11 cellular contexts compared by ENCODE assay signal in genomic region chr20:59010321-59010994, GRCh38. TPM values are rescaled to one million over a fixed set of nuclear protein-coding genes. Genes with fewer than 3 reads are reported as not detected.
DNase-seq lines count a peak whose midpoint lies in the region; ATAC-seq, FAIRE-seq and TF ChIP-seq lines count a peak whose summit lies in the region.
"Had no signal": no experiment of that assay in that cellular context is flagged by ENCODE, and none has a peak within 500 bp of the region (broad histone marks: within the 10 kb centered on the region; RNA-seq: fewer than 3 reads in every experiment).

No MANE protein-coding gene starts in this region.

- no peak overlapping the region for H2BK12ac ChIP-seq in neuronal stem cell (ENCODE audit: low read length)

- dilution Hi-C loops in endothelial cell of umbilical vein (cut with MboI; ENCODE audit: extremely low pct_ligation_motif_present, low sequenced_read_pairs), result no loop called here

- H3K9me1 ChIP-seq in endothelial cell of umbilical vein (replicated peaks; ENCODE audit: control insufficient read depth, extremely low read depth, insufficient read depth, low read length), result no peaks in the 10 kb centered on the region

- no peaks in the 10 kb centered on the region for H3K9me3 Mint-ChIP-seq in progenitor cell of endocrine pancreas (ENCODE audit: low read depth)
- H3K9me3 Mint-ChIP-seq: CD8-positive, alpha-beta T cell; naive B cell had no signal

- no peak overlapping the region for H2BK120ac ChIP-seq in neuronal stem cell (ENCODE audit: low read depth, low read length)

- H2AK5ac ChIP-seq in neuronal stem cell (ENCODE audit: low read depth, low read length), result no peak overlapping the region

- no peak overlapping the region for H3K4me3 Mint-ChIP-seq in progenitor cell of endocrine pancreas (ENCODE audit: low read depth)
- H3K4me3 Mint-ChIP-seq: CD8-positive, alpha-beta T cell had no signal

- peak; percentile 4 for FAIRE-seq in endothelial cell of umbilical vein (lab: Jason Lieb, UNC)

- H4K8ac ChIP-seq in neuronal stem cell (ENCODE audit: low read depth, low read length), result no peak overlapping the region

- H3K4me1 Mint-ChIP-seq in progenitor cell of endocrine pancreas (ENCODE audit: low read depth), result peaks cover 2% of the 10 kb centered on the region

- POLR2A ChIA-PET in endothelial cell of umbilical vein (lab: Charles Lee), result interaction anchor here (0.7 to 1.8 kb wide), 2 partner anchors 22 to 828 kb away, joined by 5 to 13 read pairs; partner anchors contain the start of gene ATP5F1E

- H3K36me3 Mint-ChIP-seq in progenitor cell of endocrine pancreas (ENCODE audit: insufficient read depth), result no peaks in the 10 kb centered on the region
- H3K36me3 Mint-ChIP-seq: CD8-positive, alpha-beta T cell had no signal

- no peak for ATAC-seq in GM18502 (IDR thresholded peaks at IDR 0.05; ENCODE audit: poor library complexity, unreplicated experiment)
- ATAC-seq: CD8-positive, alpha-beta T cell had no signal

- peaks cover 14% of the 10 kb centered on the region for H3K79me2 ChIP-seq in endothelial cell of umbilical vein (ENCODE audit: control insufficient read depth, insufficient read depth, low read length)

- peak overlapping the region; percentile 95 for H3K27ac ChIP-seq in endothelial cell of umbilical vein (ENCODE audit: insufficient read depth, low read depth, low read length)
- no peak overlapping the region for H3K27ac ChIP-seq in neuronal stem cell (replicated peaks; ENCODE audit: low read length)
- H3K27ac ChIP-seq: uterus had no signal

- H3K4ac ChIP-seq in neuronal stem cell (ENCODE audit: low read length), result no peak overlapping the region

- H3K23ac ChIP-seq in neuronal stem cell (ENCODE audit: low read depth, low read length, poor library complexity), result no peak overlapping the region

- WGBS in neuronal stem cell (ENCODE audit: extremely low coverage in 2 of 2, insufficient read length in 2 of 2, insufficient replicate concordance in 1 of 2), 2 donors, result no CpG with 5 or more reads among the region's 8 CpGs

- BruUV-seq in endothelial cell of umbilical vein (replicated peaks; lab: Mats Ljungman, UMichigan), result TSS peak; percentile 12

- H3K4me2 ChIP-seq in endothelial cell of umbilical vein (ENCODE audit: insufficient read depth, low read length), result peak overlapping the region; percentile 32
- no peak overlapping the region for H3K4me2 ChIP-seq in neuronal stem cell (ENCODE audit: insufficient read depth, low read length, poor library complexity, severe bottlenecking)

- no peak for TF ChIP-seq POLR2A in endothelial cell of umbilical vein (IDR thresholded peaks at IDR 0.05; ENCODE audit: low read depth, low read length)

- H2BK15ac ChIP-seq in neuronal stem cell (ENCODE audit: low read length), result no peak overlapping the region

- H3K36me3 ChIP-seq in endothelial cell of umbilical vein (ENCODE audit: control insufficient read depth in 2 of 2, extremely low read depth in 1 of 2, insufficient read depth in 2 of 2, low read length in 2 of 2) (no peaks in the 10 kb centered on the region), neuronal stem cell (replicated peaks in 1 of 2; ENCODE audit: control insufficient read depth in 2 of 2, insufficient read depth in 2 of 2, low read length in 2 of 2) (no peaks in the 10 kb centered on the region)
- H3K36me3 ChIP-seq: uterus had no signal

- H3K9ac ChIP-seq in endothelial cell of umbilical vein (replicated peaks; ENCODE audit: extremely low read depth, insufficient read depth, low read length) (peak overlapping the region; percentile 71), neuronal stem cell (ENCODE audit: low read depth, low read length, poor library complexity) (no peak overlapping the region)

- peak overlapping the region; percentile 55 for H2AFZ ChIP-seq in endothelial cell of umbilical vein (ENCODE audit: low read depth, low read length)
- H2AFZ ChIP-seq in neuronal stem cell (ENCODE audit: low read length), result peak overlapping the region; percentile 82

- H3K4me1 ChIP-seq in endothelial cell of umbilical vein (ENCODE audit: control insufficient read depth, extremely low read depth, insufficient read depth, low read length), result peaks cover 31% of the 10 kb centered on the region
- peaks cover 12% of the 10 kb centered on the region in 2 donors for H3K4me1 ChIP-seq in neuronal stem cell (ENCODE audit: control insufficient read depth in 2 of 2, insufficient read depth in 1 of 2, low read depth in 1 of 2, low read length in 2 of 2)

- H3K27me3 ChIP-seq in endothelial cell of umbilical vein (ENCODE audit: control insufficient read depth in 2 of 2, insufficient read depth in 2 of 2, low read length in 2 of 2) (no peaks in the 10 kb centered on the region), neuronal stem cell (ENCODE audit: control insufficient read depth in 3 of 3, insufficient read depth in 3 of 3, low read depth in 1 of 3, low read length in 3 of 3) (no peaks in the 10 kb centered on the region)
- H3K27me3 ChIP-seq: uterus had no signal

- H3K9me3 ChIP-seq in endothelial cell of umbilical vein (replicated peaks; ENCODE audit: control insufficient read depth, insufficient read depth, low read length) (no peaks in the 10 kb centered on the region), neuronal stem cell (replicated peaks in 1 of 2; ENCODE audit: control insufficient read depth in 2 of 2, insufficient read depth in 1 of 2, low read depth in 1 of 2, low read length in 2 of 2) (no peaks in the 10 kb centered on the region)
- H3K9me3 ChIP-seq: uterus had no signal

- H3K4me3 ChIP-seq in endothelial cell of umbilical vein (replicated peaks in 1 of 3; ENCODE audit: insufficient read depth in 1 of 3, low read depth in 1 of 3, low read length in 3 of 3), result no peak overlapping the region
- H3K4me3 ChIP-seq in neuronal stem cell (ENCODE audit: low read length in 2 of 2), result no peak overlapping the region
- H3K4me3 ChIP-seq: uterus had no signal

- no peaks in the 10 kb centered on the region for H4K20me1 ChIP-seq in endothelial cell of umbilical vein (replicated peaks; ENCODE audit: control insufficient read depth, extremely low read depth, insufficient read depth, low read length)

- H4K91ac ChIP-seq in neuronal stem cell (ENCODE audit: low read depth, low read length, poor library complexity), result no peak overlapping the region

- H2BK5ac ChIP-seq in neuronal stem cell (ENCODE audit: low read length), result no peak overlapping the region

- H3K27ac Mint-ChIP-seq in progenitor cell of endocrine pancreas, result no peak overlapping the region
- H3K27ac Mint-ChIP-seq: CD8-positive, alpha-beta T cell had no signal

- H3K18ac ChIP-seq in neuronal stem cell (ENCODE audit: low read length), result no peak overlapping the region

- peaks cover 50% of the 10 kb centered on the region for H3K27me3 Mint-ChIP-seq in progenitor cell of endocrine pancreas
- H3K27me3 Mint-ChIP-seq: naive B cell had no signal

- CTCF ChIA-PET in endothelial cell of umbilical vein (lab: Charles Lee), result interaction anchor here (0.6 to 2.0 kb wide), 4 partner anchors 22 to 1501 kb away, joined by 3 to 7 read pairs (median 4); partner anchors contain the start of gene ATP5F1E

- peaks cover 5% of the 10 kb centered on the region for H3K79me1 ChIP-seq in neuronal stem cell (ENCODE audit: low read depth, low read length)

- intact Hi-C loops in endothelial cell of umbilical vein (cut with micrococcal nuclease), result loop anchor here (10.0 kb wide), 2 partner anchors 356 to 934 kb away; partner anchors contain the start of genes FAM217B, PPP1R3D and STX16

- DNase-seq in DMS153 (lab: John Stamatoyannopoulos, UW), result peak; percentile 74
- peak; percentile 83 for DNase-seq in NCI-H226
- DNase-seq in endothelial cell of umbilical vein (ENCODE audit: low read depth, low spot score), result peak; percentile 75
- no peak for DNase-seq in neuronal stem cell (ENCODE audit: low spot score)
- DNase-seq in progenitor cell of endocrine pancreas (ENCODE audit: low spot score, unreplicated experiment), result no peak
- DNase-seq in T-helper 1 cell, result no peak
- no peak for DNase-seq in hippocampal formation (lab: John Stamatoyannopoulos, UW)
- DNase-seq: naive B cell had no signal

- no peak for TF ChIP-seq CTCF in endothelial cell of umbilical vein (IDR thresholded peaks at IDR 0.05; ENCODE audit: extremely low read depth in 1 of 2, insufficient read depth in 1 of 2, low read depth in 1 of 2, low read length in 2 of 2)
- TF ChIP-seq CTCF in progenitor cell of endocrine pancreas (IDR thresholded peaks at IDR 0.05; ENCODE audit: unreplicated experiment), result no peak

- no peak overlapping the region for H3K14ac ChIP-seq in neuronal stem cell (ENCODE audit: low read length)

RNA-seq across cellular contexts. Expression of gene CTSZ, which starts 3.4 kb away (rescaled TPM):
- 299 and 304 TPM in 2 replicates for total RNA-seq in endothelial cell of umbilical vein
- polyA plus RNA-seq in endothelial cell of umbilical vein, result 323 and 387 TPM in 2 replicates
- polyA plus RNA-seq in endothelial cell of umbilical vein (2011; cell fraction: cytosol; rRNA removed), result 384 and 406 TPM in 2 replicates
- 161 and 176 TPM in 2 replicates for polyA plus RNA-seq in endothelial cell of umbilical vein (2011; cell fraction: nucleus; rRNA removed)
- polyA plus RNA-seq in endothelial cell of umbilical vein (2012), result 295 and 377 TPM in 2 replicates
- 334 TPM in 2 replicates for polyA minus RNA-seq in endothelial cell of umbilical vein
- polyA minus RNA-seq in endothelial cell of umbilical vein (2011; cell fraction: cytosol; rRNA and poly(A)+ RNA removed), result 43.1 TPM
- 47.0 and 69.2 TPM in 2 replicates for polyA minus RNA-seq in endothelial cell of umbilical vein (2011; cell fraction: nucleus; rRNA and poly(A)+ RNA removed)
- polyA plus RNA-seq in neuronal stem cell (2013, experiment 1 of 2), result 32.2 TPM
- 31.5 TPM for polyA plus RNA-seq in neuronal stem cell (2013, experiment 2 of 2)
- 61.4 and 65.6 TPM in 2 replicates for total RNA-seq in progenitor cell of endocrine pancreas

RNA-seq across cellular contexts. Expression of gene TUBB1, which starts 8.8 kb away (rescaled TPM):
- not detected in 2 replicates for total RNA-seq in endothelial cell of umbilical vein
- 0.02 and 0.04 TPM in 2 replicates for polyA plus RNA-seq in endothelial cell of umbilical vein
- polyA plus RNA-seq in endothelial cell of umbilical vein (2011; cell fraction: cytosol; rRNA removed), result 0.01 TPM in 1 of 2 replicates, not detected in the other
- polyA plus RNA-seq in endothelial cell of umbilical vein (2011; cell fraction: nucleus; rRNA removed), result 0.13 and 0.20 TPM in 2 replicates
- 0.11 and 0.15 TPM in 2 replicates for polyA plus RNA-seq in endothelial cell of umbilical vein (2012)
- polyA minus RNA-seq in endothelial cell of umbilical vein, result not detected in 2 replicates
- not detected for polyA minus RNA-seq in endothelial cell of umbilical vein (2011; cell fraction: cytosol; rRNA and poly(A)+ RNA removed)
- not detected in 2 replicates for polyA minus RNA-seq in endothelial cell of umbilical vein (2011; cell fraction: nucleus; rRNA and poly(A)+ RNA removed)
- polyA plus RNA-seq in neuronal stem cell (2013, experiment 1 of 2), result not detected
- not detected for polyA plus RNA-seq in neuronal stem cell (2013, experiment 2 of 2)
- 0.16 and 0.19 TPM in 2 replicates for total RNA-seq in progenitor cell of endocrine pancreas
- total RNA-seq: CD8-positive, alpha-beta T cell had no signal

RNA-seq across cellular contexts. Expression of gene ATP5F1E, which starts 21.7 kb away (rescaled TPM):
- total RNA-seq in endothelial cell of umbilical vein, result 107 and 114 TPM in 2 replicates
- 20.2 and 29.0 TPM in 2 replicates for polyA plus RNA-seq in endothelial cell of umbilical vein
- 52.0 and 63.6 TPM in 2 replicates for polyA plus RNA-seq in endothelial cell of umbilical vein (2011; cell fraction: cytosol; rRNA removed)
- polyA plus RNA-seq in endothelial cell of umbilical vein (2011; cell fraction: nucleus; rRNA removed), result 21.9 and 28.7 TPM in 2 replicates
- 124 and 221 TPM in 2 replicates for polyA plus RNA-seq in endothelial cell of umbilical vein (2012)
- 13.2 and 13.4 TPM in 2 replicates for polyA minus RNA-seq in endothelial cell of umbilical vein
- 24.8 TPM for polyA minus RNA-seq in endothelial cell of umbilical vein (2011; cell fraction: cytosol; rRNA and poly(A)+ RNA removed)
- polyA minus RNA-seq in endothelial cell of umbilical vein (2011; cell fraction: nucleus; rRNA and poly(A)+ RNA removed), result 34.2 and 44.0 TPM in 2 replicates
- polyA plus RNA-seq in neuronal stem cell (2013, experiment 1 of 2), result 74.0 TPM
- polyA plus RNA-seq in neuronal stem cell (2013, experiment 2 of 2), result 75.8 TPM
- total RNA-seq in progenitor cell of endocrine pancreas, result 55.9 and 69.7 TPM in 2 replicates

RNA-seq across cellular contexts. Expression of gene NELFCD, which starts 29.4 kb away (rescaled TPM):
- 92.5 and 93.2 TPM in 2 replicates for total RNA-seq in endothelial cell of umbilical vein
- 75.8 and 90.1 TPM in 2 replicates for polyA plus RNA-seq in endothelial cell of umbilical vein
- 116 and 117 TPM in 2 replicates for polyA plus RNA-seq in endothelial cell of umbilical vein (2011; cell fraction: cytosol; rRNA removed)
- 290 and 328 TPM in 2 replicates for polyA plus RNA-seq in endothelial cell of umbilical vein (2011; cell fraction: nucleus; rRNA removed)
- polyA plus RNA-seq in endothelial cell of umbilical vein (2012), result 77.8 and 85.4 TPM in 2 replicates
- 67.7 and 82.1 TPM in 2 replicates for polyA minus RNA-seq in endothelial cell of umbilical vein
- 65.2 TPM for polyA minus RNA-seq in endothelial cell of umbilical vein (2011; cell fraction: cytosol; rRNA and poly(A)+ RNA removed)
- 59.1 and 75.2 TPM in 2 replicates for polyA minus RNA-seq in endothelial cell of umbilical vein (2011; cell fraction: nucleus; rRNA and poly(A)+ RNA removed)
- 55.6 TPM for polyA plus RNA-seq in neuronal stem cell (2013, experiment 1 of 2)
- polyA plus RNA-seq in neuronal stem cell (2013, experiment 2 of 2), result 57.2 TPM
- 116 and 122 TPM in 2 replicates for total RNA-seq in progenitor cell of endocrine pancreas

RNA-seq across cellular contexts. Expression of gene PRELID3B, which starts 32.1 kb away (rescaled TPM):
- total RNA-seq in endothelial cell of umbilical vein (47.4 and 57.2 TPM in 2 replicates), progenitor cell of endocrine pancreas (50.1 and 52.8 TPM in 2 replicates)
- 12.1 and 14.9 TPM in 2 replicates for polyA plus RNA-seq in endothelial cell of umbilical vein
- polyA plus RNA-seq in endothelial cell of umbilical vein (2011; cell fraction: cytosol; rRNA removed), result 26.1 and 28.8 TPM in 2 replicates
- polyA plus RNA-seq in endothelial cell of umbilical vein (2011; cell fraction: nucleus; rRNA removed), result 15.9 and 16.0 TPM in 2 replicates
- polyA plus RNA-seq in endothelial cell of umbilical vein (2012), result 43.9 and 54.5 TPM in 2 replicates
- 88.1 and 114 TPM in 2 replicates for polyA minus RNA-seq in endothelial cell of umbilical vein
- polyA minus RNA-seq in endothelial cell of umbilical vein (2011; cell fraction: cytosol; rRNA and poly(A)+ RNA removed), result 126 TPM
- 17.4 and 22.8 TPM in 2 replicates for polyA minus RNA-seq in endothelial cell of umbilical vein (2011; cell fraction: nucleus; rRNA and poly(A)+ RNA removed)
- 21.2 TPM for polyA plus RNA-seq in neuronal stem cell (2013, experiment 1 of 2)
- 21.3 TPM for polyA plus RNA-seq in neuronal stem cell (2013, experiment 2 of 2)

Comparison
In these comparisons a context has a peak if more than half of its experiments do, and no peak if none do; other contexts are left out.
1. DNase-seq: peak in DMS153 (single experiment), NCI-H226 (single experiment) and endothelial cell of umbilical vein (single experiment); none in neuronal stem cell (single experiment), progenitor cell of endocrine pancreas (single experiment), T-helper 1 cell (0 of 5) and hippocampal formation (0 of 2).